Comparison of ENCODE assay signal across 15 cellular contexts in the genomic region with DNA sequence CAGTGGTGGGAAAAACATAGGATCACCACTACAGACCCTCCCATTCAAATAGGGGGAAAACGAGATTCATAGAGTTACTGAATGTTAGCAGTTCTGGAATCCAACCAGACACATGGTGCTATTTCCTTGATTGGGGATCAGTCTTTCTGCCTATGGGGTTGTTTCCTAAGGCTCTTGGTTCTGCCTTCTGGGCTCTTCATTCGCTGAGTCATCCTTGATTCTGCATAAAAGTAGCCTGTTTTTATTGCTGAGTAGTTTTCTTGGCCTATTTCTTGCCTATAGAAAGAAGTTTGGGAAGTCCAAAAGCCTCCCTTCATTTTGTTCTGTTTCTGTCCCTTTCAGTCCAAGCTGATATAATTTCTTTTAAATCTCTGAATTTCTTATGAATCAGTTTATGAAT.
DNase-seq lines count a peak whose midpoint lies in the region; ATAC-seq, FAIRE-seq and TF ChIP-seq lines count a peak whose summit lies in the region.
"Had no signal": no experiment of that assay in that cellular context is flagged by ENCODE, and none has a peak within 500 bp of the region (broad histone marks: within the 10 kb centered on the region; RNA-seq: fewer than 3 reads in every experiment).

No MANE protein-coding gene starts in this region.

- no peak for FAIRE-seq in astrocyte (lab: Jason Lieb, UNC)
- FAIRE-seq: HTR-8/SVneo had no signal

- peaks cover 10% of the 10 kb centered on the region for H3K4me1 Mint-ChIP-seq in astrocyte (ENCODE audit: low read depth, unreplicated experiment)
- H3K4me1 Mint-ChIP-seq in activated T-cell treated with anti-CD3 and anti-CD28 coated beads, Interleukin-2, amount 50 U/mL, for 72 hours (ENCODE audit: low read depth): peaks cover 6% of the 10 kb centered on the region

- no peak overlapping the region for H3K27ac ChIP-seq in astrocyte (ENCODE audit: low read depth, low read length)
- H3K27ac ChIP-seq: sigmoid colon, upper lobe of left lung had no signal

- peak overlapping the region; percentile 3 for H3K27ac Mint-ChIP-seq in astrocyte (ENCODE audit: unreplicated experiment)
- H3K27ac Mint-ChIP-seq in activated T-cell treated with anti-CD3 and anti-CD28 coated beads, Interleukin-2, amount 50 U/mL, for 72 hours: no peak overlapping the region

- H4K20me1 ChIP-seq in astrocyte (ENCODE audit: insufficient read depth, low read length): no peaks in the 10 kb centered on the region

- no peaks in the 10 kb centered on the region for H3K27me3 ChIP-seq in astrocyte (ENCODE audit: insufficient read depth, low read length)
- H3K27me3 ChIP-seq: sigmoid colon, upper lobe of left lung had no signal

- no peaks in the 10 kb centered on the region for H3K27me3 Mint-ChIP-seq in astrocyte (ENCODE audit: low read depth, unreplicated experiment)
- H3K27me3 Mint-ChIP-seq in activated T-cell treated with anti-CD3 and anti-CD28 coated beads, Interleukin-2, amount 50 U/mL, for 72 hours (ENCODE audit: low read depth): no peaks in the 10 kb centered on the region

- peak; percentile 27 for DNase-seq in ACHN
- peak; percentile 18 for DNase-seq in HT1080 (ENCODE audit: low read depth)
- no peak for DNase-seq in astrocyte (ENCODE audit: low read depth)
- DNase-seq in fibroblast of villous mesenchyme (ENCODE audit: low read depth): peak; percentile 30
- no peak for DNase-seq in NCI-H748 (lab: John Stamatoyannopoulos, UW; ENCODE audit: unreplicated experiment)
- DNase-seq in activated T-cell treated with anti-CD3 and anti-CD28 coated beads, Interleukin-2, amount 50 U/mL, for 72 hours: no peak
- DNase-seq in effector CD8-positive, alpha-beta T cell (lab: John Stamatoyannopoulos, UW): no peak
- DNase-seq in DMS79 treated with DMSO at 0.1 percent for 48 hours (lab: John Stamatoyannopoulos, UW): no peak
- DNase-seq: activated T-cell treated with anti-CD3 and anti-CD28 coated beads, Interleukin-2, amount 50 U/mL, for 48 hours; NCI-H1092; sigmoid colon; upper lobe of left lung had no signal

- H3K4me3 Mint-ChIP-seq in astrocyte (ENCODE audit: unreplicated experiment): no peak overlapping the region
- no peak overlapping the region for H3K4me3 Mint-ChIP-seq in activated T-cell treated with anti-CD3 and anti-CD28 coated beads, Interleukin-2, amount 50 U/mL, for 72 hours
- H3K4me3 Mint-ChIP-seq: neural crest cell had no signal

- H3K4me2 ChIP-seq in astrocyte (ENCODE audit: low read length): no peak overlapping the region

- H3K4me3 ChIP-seq in astrocyte (ENCODE audit: insufficient read depth, low read depth, low read length) (no peak overlapping the region), fibroblast of villous mesenchyme (ENCODE audit: low read depth, low read length) (no peak overlapping the region)
- H3K4me3 ChIP-seq: lung, sigmoid colon, upper lobe of left lung had no signal

- H3K79me2 ChIP-seq in astrocyte (ENCODE audit: insufficient read depth, low read length): peaks cover 17% of the 10 kb centered on the region

- no peak for TF ChIP-seq CTCF in astrocyte (IDR thresholded peaks at IDR 0.05; ENCODE audit: insufficient read depth, low read depth, low read length)
- TF ChIP-seq CTCF in fibroblast of villous mesenchyme (IDR thresholded peaks at IDR 0.05; ENCODE audit: insufficient read depth, low read depth, low read length): no peak

- ATAC-seq in activated T-cell treated with anti-CD3 and anti-CD28 coated beads, Interleukin-2, amount 50 U/mL, for 72 hours (replicated peaks in 1 of 2): no peak

- H3K9me3 ChIP-seq in astrocyte (ENCODE audit: insufficient read depth, low read depth, low read length): no peaks in the 10 kb centered on the region
- H3K9me3 ChIP-seq: sigmoid colon, upper lobe of left lung had no signal

- no peaks in the 10 kb centered on the region for H3K9me3 Mint-ChIP-seq in astrocyte (ENCODE audit: unreplicated experiment)
- no peaks in the 10 kb centered on the region for H3K9me3 Mint-ChIP-seq in activated T-cell treated with anti-CD3 and anti-CD28 coated beads, Interleukin-2, amount 50 U/mL, for 72 hours
- H3K9me3 Mint-ChIP-seq: neural crest cell had no signal

- no peak overlapping the region for H2AFZ ChIP-seq in astrocyte (ENCODE audit: low read depth, low read length)

- in situ Hi-C loops in ACHN (cut with HindIII; ENCODE audit: low pct_ligation_motif_present, low pct_unique_long_range_greater_than_20kb, low sequenced_read_pairs): no loop called here

- peaks cover 4% of the 10 kb centered on the region for H3K4me1 ChIP-seq in astrocyte (ENCODE audit: insufficient read depth, low read length)

- peaks cover 3% of the 10 kb centered on the region for H3K36me3 Mint-ChIP-seq in astrocyte (ENCODE audit: low read depth, unreplicated experiment)
- peaks cover 0 to 1% of the 10 kb centered on the region in 2 donors for H3K36me3 Mint-ChIP-seq in activated T-cell treated with anti-CD3 and anti-CD28 coated beads, Interleukin-2, amount 50 U/mL, for 72 hours (ENCODE audit: insufficient read depth in 2 of 2)

- no peaks in the 10 kb centered on the region for H3K36me3 ChIP-seq in astrocyte (ENCODE audit: insufficient read depth, low read length)
- H3K36me3 ChIP-seq: sigmoid colon, upper lobe of left lung had no signal

- no peak overlapping the region for H3K9ac ChIP-seq in astrocyte (ENCODE audit: low read length)

Comparison
In these comparisons a context has a peak if more than half of its experiments do, and no peak if none do; other contexts are left out.
1. DNase-seq: peak in ACHN (single experiment), HT1080 (single experiment) and fibroblast of villous mesenchyme (single experiment); none in astrocyte (single experiment), NCI-H748 (single experiment), activated T-cell treated with anti-CD3 and anti-CD28 coated beads, Interleukin-2, amount 50 U/mL, for 72 hours (0 of 2), effector CD8-positive, alpha-beta T cell (single experiment) and DMS79 treated with DMSO at 0.1 percent for 48 hours (single experiment).